18 cellular contexts compared by ENCODE assay signal in genomic region chr1:12587981-12588620, GRCh38. TPM values are rescaled to one million over a fixed set of nuclear protein-coding genes. Genes with fewer than 3 reads are reported as not detected.
DNase-seq lines count a peak whose midpoint lies in the region; ATAC-seq, FAIRE-seq and TF ChIP-seq lines count a peak whose summit lies in the region.
"Had no signal": no experiment of that assay in that cellular context is flagged by ENCODE, and none has a peak within 500 bp of the region (broad histone marks: within the 10 kb centered on the region; RNA-seq: fewer than 3 reads in every experiment).

No MANE protein-coding gene starts in this region.

- no peak for FAIRE-seq in A549 (lab: Jason Lieb, UNC)
- FAIRE-seq: frontal cortex, GM19239, TTC549 had no signal

- H3K27me3 ChIP-seq in HCT116 (ENCODE audit: insufficient read depth, low read length) (no peaks in the 10 kb centered on the region), Peyer's patch (no peaks in the 10 kb centered on the region)
- H3K27me3 ChIP-seq: adrenal gland had no signal

- H3K4me3 Mint-ChIP-seq in activated CD8-positive, alpha-beta T cell treated with anti-CD3 and anti-CD28 coated beads for 36 hours: no peak overlapping the region
- no peak overlapping the region for H3K4me3 Mint-ChIP-seq in immature natural killer cell
- H3K4me3 Mint-ChIP-seq: stimulated activated naive B cell treated with anti-CD40 and anti-IgM and Interleukin-4, amounts not matched to agents 10 μg/mL and 1 μg/mL and 100 μg/mL, for 72 hours had no signal

- no peaks in the 10 kb centered on the region for H3K27me3 Mint-ChIP-seq in activated CD8-positive, alpha-beta T cell treated with anti-CD3 and anti-CD28 coated beads for 36 hours
- peaks cover 0 to 2% (median 0%) of the 10 kb centered on the region in 3 donors for H3K27me3 Mint-ChIP-seq in immature natural killer cell (ENCODE audit: low read depth in 3 of 3)

- peaks cover 43% of the 10 kb centered on the region for H3K36me3 Mint-ChIP-seq in activated CD8-positive, alpha-beta T cell treated with anti-CD3 and anti-CD28 coated beads for 36 hours (ENCODE audit: low read depth)
- H3K36me3 Mint-ChIP-seq in immature natural killer cell: peaks cover 0 to 4% (median 0%) of the 10 kb centered on the region in 3 donors

- no peaks in the 10 kb centered on the region for H4K20me1 ChIP-seq in HCT116 (ENCODE audit: insufficient read depth)

- H3K36me3 ChIP-seq in HCT116 (ENCODE audit: control insufficient read depth in 1 of 2, insufficient read depth in 2 of 2, low read length in 2 of 2): peaks cover 0 to 7% of the 10 kb centered on the region in 2 experiments; a peak in 1 of 4 replicates
- peaks cover 0 to 36% (median 0%) of the 10 kb centered on the region in 3 donors for H3K36me3 ChIP-seq in Peyer's patch
- H3K36me3 ChIP-seq: adrenal gland had no signal

- H3K9ac ChIP-seq in HCT116 (ENCODE audit: low read length): no peak overlapping the region; the same call in 1 of the 2 replicates

- peak overlapping the region; percentile 57 for H3K4me2 ChIP-seq in A549
- peak overlapping the region; percentile 50 for H3K4me2 ChIP-seq in HCT116 (ENCODE audit: low read length)

- no peaks in the 10 kb centered on the region for H3K9me3 Mint-ChIP-seq in activated CD8-positive, alpha-beta T cell treated with anti-CD3 and anti-CD28 coated beads for 36 hours
- no peaks in the 10 kb centered on the region for H3K9me3 Mint-ChIP-seq in immature natural killer cell

- peak; percentile 51 to 63; a peak in 2 of 5 replicates for TF ChIP-seq EP300 in A549 (IDR thresholded peaks at IDR 0.05)

- H3K27ac ChIP-seq in A549: peak overlapping the region; percentile 90 to 100
- H3K27ac ChIP-seq in HCT116 (ENCODE audit: low read depth, low read length): no peak overlapping the region
- H3K27ac ChIP-seq in Peyer's patch: no peak overlapping the region
- H3K27ac ChIP-seq: adrenal gland had no signal

- H3K4me1 ChIP-seq in A549 (peaks cover 65% of the 10 kb centered on the region), HCT116 (ENCODE audit: control insufficient read depth in 1 of 2, insufficient read depth in 2 of 2, low read length in 2 of 2) (peaks cover 11 to 37% of the 10 kb centered on the region in 2 experiments), Peyer's patch (peaks cover 0 to 8% (median 0%) of the 10 kb centered on the region in 4 donors)

- H3K27ac Mint-ChIP-seq in activated CD8-positive, alpha-beta T cell treated with anti-CD3 and anti-CD28 coated beads for 36 hours: no peak overlapping the region
- H3K27ac Mint-ChIP-seq in immature natural killer cell: peak overlapping the region; percentile 40 to 78 (median 68)
- H3K27ac Mint-ChIP-seq: stimulated activated naive B cell treated with anti-CD40 and anti-IgM and Interleukin-4, amounts not matched to agents 10 μg/mL and 1 μg/mL and 100 μg/mL, for 72 hours had no signal

- TF ChIP-seq RAD21 in A549 (conservative IDR thresholded peaks at IDR 0.05 in 1 of 2, IDR thresholded peaks at IDR 0.05 in 1 of 2) (no peak; a peak in 2 of 5 replicates), HCT116 (IDR thresholded peaks at IDR 0.05; ENCODE audit: low read depth) (no peak)

- POLR2A ChIA-PET in A549 (lab: Yijun Ruan, JAX) (interaction anchor here (0.8 to 2.9 kb wide), 4 partner anchors 8 to 38 kb away, joined by 3 to 12 read pairs (median 5); partner anchors contain the start of gene DHRS3), HCT116 (lab: Charles Lee) (no interaction called here)
- POLR2A ChIA-PET in activated CD8-positive, alpha-beta T cell treated with anti-CD3 and anti-CD28 coated beads for 36 hours (lab: Charles Lee): no interaction called here

- no peaks in the 10 kb centered on the region for H3K9me3 ChIP-seq in A549
- H3K9me3 ChIP-seq in HCT116 (ENCODE audit: control insufficient read depth in 1 of 2, insufficient read depth in 1 of 2, low read depth in 1 of 2, low read length in 2 of 2): no peaks in the 10 kb centered on the region
- no peaks in the 10 kb centered on the region for H3K9me3 ChIP-seq in Peyer's patch
- H3K9me3 ChIP-seq: adrenal gland had no signal

- DNase-seq in A549 (ENCODE audit: low read depth in 1 of 2, low spot score in 1 of 2) (peak; percentile 38 to 84), HCT116 (ENCODE audit: low read depth, low spot score) (no peak), immature natural killer cell (no peak), NCI-H446 (lab: John Stamatoyannopoulos, UW) (no peak), AG08395 (ENCODE audit: low spot score) (no peak), Peyer's patch (no peak)
- no peak for DNase-seq in activated CD8-positive, alpha-beta T cell treated with anti-CD3 and anti-CD28 coated beads for 36 hours
- DNase-seq: adrenal gland; GDM1; islet precursor cell; NCI-H2171 treated with DMSO at 0.1 percent for 48 hours; stimulated activated CD4-positive, alpha-beta T cell treated with anti-CD3 and anti-CD28 coated beads, Interleukin-2, amount 100 ng/mL, for 48 hours; stimulated activated naive B cell treated with anti-CD40 and anti-IgM and Interleukin-4, amounts not matched to agents 10 μg/mL and 1 μg/mL and 100 μg/mL, for 72 hours had no signal

- H3K4me1 Mint-ChIP-seq in activated CD8-positive, alpha-beta T cell treated with anti-CD3 and anti-CD28 coated beads for 36 hours (ENCODE audit: low read depth): peaks cover 25% of the 10 kb centered on the region
- peaks cover 46 to 52% of the 10 kb centered on the region in 2 donors for H3K4me1 Mint-ChIP-seq in immature natural killer cell

- BruUV-seq in HCT116 (replicated peaks; lab: Mats Ljungman, UMichigan): no TSS peak

- RAD21 ChIA-PET in HCT116 (lab: Charles Lee; ENCODE audit: low non-redundant PET in 1 of 2, low total read pairs in 2 of 2, uncharacterized antibody in 2 of 2, unreplicated experiment in 2 of 2): interaction anchor here in 1 of 2 experiments (1.1 kb wide), 1 partner anchor 13 kb away, joined by 3 read pairs; no protein-coding TSS in a partner anchor

- WGBS in A549 (ENCODE audit: missing lambda C conversion rate): 39% methylated on average over 6 of the region's 7 CpGs

- H2AFZ ChIP-seq in HCT116 (ENCODE audit: low read depth, low read length, poor library complexity, severe bottlenecking): no peak overlapping the region

- H3K4me3 ChIP-seq in A549: no peak overlapping the region
- H3K4me3 ChIP-seq in HCT116 (replicated peaks in 1 of 2; ENCODE audit: low read depth in 1 of 2, low read length in 2 of 2): no peak overlapping the region
- H3K4me3 ChIP-seq in Peyer's patch: no peak overlapping the region
- H3K4me3 ChIP-seq: adrenal gland had no signal

- no peak for TF ChIP-seq POLR2A in A549 (IDR thresholded peaks at IDR 0.05; ENCODE audit: low read length)
- no peak for TF ChIP-seq POLR2A in HCT116 (IDR thresholded peaks at IDR 0.05; ENCODE audit: borderline replicate concordance, extremely low read depth, insufficient read depth, insufficient read length)
- TF ChIP-seq POLR2A in Peyer's patch (IDR thresholded peaks at IDR 0.05): no peak

- CTCF ChIA-PET in A549 (lab: Yijun Ruan, JAX) (interaction anchor here (1.2 to 1.5 kb wide), 3 partner anchors 14 to 32 kb away, joined by 3 to 5 read pairs (median 4); no protein-coding TSS in a partner anchor), HCT116 (lab: Charles Lee) (interaction anchor here (0.8 kb wide), 1 partner anchor 14 kb away, joined by 3 read pairs; no protein-coding TSS in a partner anchor)
- CTCF ChIA-PET in activated CD8-positive, alpha-beta T cell treated with anti-CD3 and anti-CD28 coated beads for 36 hours (lab: Charles Lee): interaction anchor here (1.0 kb wide), 1 partner anchor 71 kb away, joined by 4 read pairs; no protein-coding TSS in a partner anchor

- no peaks in the 10 kb centered on the region for H3K9me2 ChIP-seq in HCT116 (ENCODE audit: insufficient read depth)

- intact Hi-C loops in HCT116 (cut with micrococcal nuclease): no loop called here
- intact Hi-C loops in activated CD8-positive, alpha-beta T cell treated with anti-CD3 and anti-CD28 coated beads for 36 hours (cut with micrococcal nuclease): no loop called here

- ATAC-seq in A549: peak; percentile 72 to 73
- ATAC-seq in HCT116: peak; percentile 77
- ATAC-seq in activated CD8-positive, alpha-beta T cell treated with anti-CD3 and anti-CD28 coated beads for 36 hours: peak; percentile 39
- ATAC-seq in HG03457 (IDR thresholded peaks at IDR 0.05; ENCODE audit: unreplicated experiment): no peak
- ATAC-seq: stimulated activated naive B cell treated with anti-CD40 and anti-IgM and Interleukin-4, amounts not matched to agents 10 μg/mL and 1 μg/mL and 100 μg/mL, for 72 hours had no signal

- H3K79me2 ChIP-seq in HCT116 (ENCODE audit: insufficient read depth, low read length): peaks cover 27% of the 10 kb centered on the region; the same call in 1 of the 2 replicates

- TF ChIP-seq CTCF in A549 (IDR thresholded peaks at IDR 0.05): no peak
- no peak for TF ChIP-seq CTCF in HCT116 (IDR thresholded peaks at IDR 0.05 in 2 of 3, conservative IDR thresholded peaks at IDR 0.05 in 1 of 3; ENCODE audit: borderline replicate concordance in 1 of 3, insufficient read depth in 1 of 3, low read depth in 2 of 3, low read length in 2 of 3)
- TF ChIP-seq CTCF in activated CD8-positive, alpha-beta T cell treated with anti-CD3 and anti-CD28 coated beads for 36 hours (IDR thresholded peaks at IDR 0.05): no peak
- no peak for TF ChIP-seq CTCF in Peyer's patch (IDR thresholded peaks at IDR 0.05)

TF ChIP-seq in HCT116, 20 proteins besides CTCF, POLR2A, EP300 and RAD21 (continues in another document):
- TF ChIP-seq EGR1 (IDR thresholded peaks at IDR 0.05; ENCODE audit: low read depth): no peak
- TF ChIP-seq ELF1 (IDR thresholded peaks at IDR 0.05; ENCODE audit: borderline replicate concordance, low read depth): no peak

RNA-seq across cellular contexts. Expression of gene DHRS3, which starts 29.9 kb away (rescaled TPM):
- polyA plus RNA-seq in A549 (2011; rRNA removed): 79.7 and 89.1 TPM in 2 replicates
- polyA plus RNA-seq in A549 (2012; cell fraction: cytosol; rRNA removed): 64.4 and 78.4 TPM in 2 replicates
- 119 and 124 TPM in 2 replicates for polyA plus RNA-seq in A549 (2012; cell fraction: nucleus; rRNA removed)
- 56.9 to 78.9 TPM (median 62.7 TPM) in 3 replicates for polyA plus RNA-seq in A549 (2017; fragmentation: RNase III; extraction: RNeasy Plus Mini Kit Qiagen cat#74134 plus additional on column Dnase treatment)
- polyA minus RNA-seq in A549 (2011; rRNA and poly(A)+ RNA removed): 320 and 332 TPM in 2 replicates
- 87.0 TPM for total RNA-seq in HCT116 (2021; ENCODE audit: unreplicated experiment)
- polyA plus RNA-seq in HCT116 (2012): 91.6 and 92.2 TPM in 2 replicates
- total RNA-seq in activated CD8-positive, alpha-beta T cell treated with anti-CD3 and anti-CD28 coated beads for 36 hours: 100 to 1,000 TPM; 129 to 135 TPM
- polyA plus RNA-seq in immature natural killer cell: 100 to 1,000 TPM in 1 of 3 donors, 10 to 100 TPM in 2; 70.3 to 116 (median 74.3) TPM
- total RNA-seq in Peyer's patch: 100 to 1,000 TPM in 2 of 4 donors, 10 to 100 TPM in 2; 34.7 to 179 (median 108) TPM

RNA-seq across cellular contexts. Expression of gene AADACL4, which starts 55.8 kb away (rescaled TPM):
- polyA plus RNA-seq in A549 (2011; rRNA removed): not detected in 2 replicates
- polyA plus RNA-seq in A549 (2012; cell fraction: cytosol; rRNA removed): not detected in 2 replicates
- not detected in 2 replicates for polyA plus RNA-seq in A549 (2012; cell fraction: nucleus; rRNA removed)
- polyA plus RNA-seq in A549 (2017; fragmentation: RNase III; extraction: RNeasy Plus Mini Kit Qiagen cat#74134 plus additional on column Dnase treatment): not detected in 3 replicates
- polyA minus RNA-seq in A549 (2011; rRNA and poly(A)+ RNA removed): not detected in 2 replicates
- total RNA-seq in HCT116 (2021; ENCODE audit: unreplicated experiment): not detected
- not detected in 2 replicates for polyA plus RNA-seq in HCT116 (2012)
- total RNA-seq in activated CD8-positive, alpha-beta T cell treated with anti-CD3 and anti-CD28 coated beads for 36 hours: not detected
- polyA plus RNA-seq in immature natural killer cell: not detected
- total RNA-seq in Peyer's patch: not detected
- total RNA-seq: adrenal gland, dermis microvascular lymphatic vessel endothelial cell, frontal cortex had no signal

Comparison
In these comparisons a context has a peak if more than half of its experiments do, and no peak if none do; other contexts are left out.
1. DNase-seq: peak in A549 (2 of 2); none in HCT116 (single experiment), activated CD8-positive, alpha-beta T cell treated with anti-CD3 and anti-CD28 coated beads for 36 hours (single experiment), immature natural killer cell (0 of 3), NCI-H446 (0 of 2), AG08395 (single experiment) and Peyer's patch (0 of 3).
2. H3K27ac ChIP-seq: peak in A549 (2 of 2); none in HCT116 (single experiment) and Peyer's patch (0 of 4).
3. Of the 6 proteins assayed by ChIP-seq in both A549 and HCT116: peak only in A549: MAX and REST; only in HCT116: none; in both: none; in neither: 4.